Comparison of ENCODE assay signal across 8 cellular contexts in the genomic region with DNA sequence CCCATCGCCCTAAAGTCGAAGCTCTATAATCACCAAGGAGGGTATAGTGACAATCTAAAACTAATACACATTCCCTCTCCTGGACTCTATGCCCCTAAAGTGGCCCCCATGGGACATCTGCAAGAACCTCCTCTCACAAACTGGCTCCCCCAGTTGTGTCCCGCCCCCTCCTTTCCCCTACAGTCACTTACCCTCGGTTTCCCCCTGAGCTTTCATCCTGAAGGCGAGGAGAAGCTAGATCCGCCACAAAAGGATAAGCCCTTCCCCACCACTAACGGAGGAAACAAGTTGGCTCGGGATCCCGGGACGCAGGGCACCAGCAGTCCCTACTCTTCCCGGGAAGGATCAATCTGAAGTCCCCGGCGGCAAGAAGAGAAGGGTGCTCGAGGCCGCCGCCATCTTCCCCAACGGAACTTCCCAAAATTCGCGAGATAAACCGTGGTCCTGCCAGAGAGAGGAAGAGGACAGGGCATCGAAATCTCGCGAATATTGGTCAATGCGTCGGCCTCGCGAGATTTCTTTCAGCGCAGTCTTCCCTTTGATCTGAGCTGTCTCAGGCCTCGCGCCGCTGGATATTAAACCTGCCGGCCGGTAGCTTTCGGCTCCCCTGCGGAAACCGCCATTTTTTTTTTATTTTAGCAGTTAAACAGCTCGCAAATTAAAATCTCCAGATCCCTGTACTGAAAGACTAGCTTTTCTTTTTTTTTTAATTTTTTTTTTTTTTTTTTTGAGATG. TPM values are rescaled to one million over a fixed set of nuclear protein-coding genes. Genes with fewer than 3 reads are reported as not detected.
A peak's percentile ranks its signal among the peaks of the same experiment; 100 is the strongest.
DNase-seq lines count a peak whose midpoint lies in the region; ATAC-seq and TF ChIP-seq lines count a peak whose summit lies in the region.

A gene with protein sequence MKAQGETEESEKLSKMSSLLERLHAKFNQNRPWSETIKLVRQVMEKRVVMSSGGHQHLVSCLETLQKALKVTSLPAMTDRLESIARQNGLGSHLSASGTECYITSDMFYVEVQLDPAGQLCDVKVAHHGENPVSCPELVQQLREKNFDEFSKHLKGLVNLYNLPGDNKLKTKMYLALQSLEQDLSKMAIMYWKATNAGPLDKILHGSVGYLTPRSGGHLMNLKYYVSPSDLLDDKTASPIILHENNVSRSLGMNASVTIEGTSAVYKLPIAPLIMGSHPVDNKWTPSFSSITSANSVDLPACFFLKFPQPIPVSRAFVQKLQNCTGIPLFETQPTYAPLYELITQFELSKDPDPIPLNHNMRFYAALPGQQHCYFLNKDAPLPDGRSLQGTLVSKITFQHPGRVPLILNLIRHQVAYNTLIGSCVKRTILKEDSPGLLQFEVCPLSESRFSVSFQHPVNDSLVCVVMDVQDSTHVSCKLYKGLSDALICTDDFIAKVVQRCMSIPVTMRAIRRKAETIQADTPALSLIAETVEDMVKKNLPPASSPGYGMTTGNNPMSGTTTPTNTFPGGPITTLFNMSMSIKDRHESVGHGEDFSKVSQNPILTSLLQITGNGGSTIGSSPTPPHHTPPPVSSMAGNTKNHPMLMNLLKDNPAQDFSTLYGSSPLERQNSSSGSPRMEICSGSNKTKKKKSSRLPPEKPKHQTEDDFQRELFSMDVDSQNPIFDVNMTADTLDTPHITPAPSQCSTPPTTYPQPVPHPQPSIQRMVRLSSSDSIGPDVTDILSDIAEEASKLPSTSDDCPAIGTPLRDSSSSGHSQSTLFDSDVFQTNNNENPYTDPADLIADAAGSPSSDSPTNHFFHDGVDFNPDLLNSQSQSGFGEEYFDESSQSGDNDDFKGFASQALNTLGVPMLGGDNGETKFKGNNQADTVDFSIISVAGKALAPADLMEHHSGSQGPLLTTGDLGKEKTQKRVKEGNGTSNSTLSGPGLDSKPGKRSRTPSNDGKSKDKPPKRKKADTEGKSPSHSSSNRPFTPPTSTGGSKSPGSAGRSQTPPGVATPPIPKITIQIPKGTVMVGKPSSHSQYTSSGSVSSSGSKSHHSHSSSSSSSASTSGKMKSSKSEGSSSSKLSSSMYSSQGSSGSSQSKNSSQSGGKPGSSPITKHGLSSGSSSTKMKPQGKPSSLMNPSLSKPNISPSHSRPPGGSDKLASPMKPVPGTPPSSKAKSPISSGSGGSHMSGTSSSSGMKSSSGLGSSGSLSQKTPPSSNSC (N-terminal part only) (minus strand): TSS at position 417 of the 735 bp plus-strand sequence. CDS start 201 bp downstream, at position 216.

- peak; percentile 88 for TF ChIP-seq POLR2A in GM19193 (IDR thresholded peaks at IDR 0.05; ENCODE audit: extremely low read depth, insufficient read depth, insufficient read length)

- no peaks in the 10 kb centered on the region for H3K9me3 Mint-ChIP-seq in activated CD4-positive, alpha-beta T cell treated with anti-CD3 and anti-CD28 coated beads for 36 hours (ENCODE audit: low read depth)

- peak; percentile 84 for ATAC-seq in HG03442 (IDR thresholded peaks at IDR 0.05; ENCODE audit: unreplicated experiment)
- ATAC-seq in activated CD4-positive, alpha-beta T cell treated with anti-CD3 and anti-CD28 coated beads for 36 hours = peak; percentile 99

- peak within 1 kb of the TSS; percentile 96 for H3K27ac Mint-ChIP-seq in activated CD4-positive, alpha-beta T cell treated with anti-CD3 and anti-CD28 coated beads for 36 hours

- intact Hi-C loops in activated CD4-positive, alpha-beta T cell treated with anti-CD3 and anti-CD28 coated beads for 36 hours (cut with DNase I, micrococcal nuclease) = loop anchor here (1.0 to 5.0 kb wide), 7 partner anchors 10 to 749 kb away; a partner anchor contains a TSS

- peak within 1 kb of the TSS; percentile 96 for H3K4me3 Mint-ChIP-seq in activated CD4-positive, alpha-beta T cell treated with anti-CD3 and anti-CD28 coated beads for 36 hours

- peak within 1 kb of the TSS; percentile 99 for H3K4me3 ChIP-seq in choroid plexus epithelial cell (ENCODE audit: low read depth, low read length)

- H3K4me1 Mint-ChIP-seq in activated CD4-positive, alpha-beta T cell treated with anti-CD3 and anti-CD28 coated beads for 36 hours = peaks cover 30% of the 10 kb centered on the region

- POLR2A ChIA-PET in activated CD4-positive, alpha-beta T cell treated with anti-CD3 and anti-CD28 coated beads for 36 hours (lab: Charles Lee) = interaction anchor here (0.6 to 5.6 kb wide), 10 partner anchors 9 to 599 kb away, joined by 3 to 96 read pairs (median 5); a partner anchor contains a TSS

- CTCF ChIA-PET in activated CD4-positive, alpha-beta T cell treated with anti-CD3 and anti-CD28 coated beads for 36 hours (lab: Charles Lee) = interaction anchor here (0.6 to 3.8 kb wide), 7 partner anchors 9 to 476 kb away, joined by 3 to 32 read pairs (median 4); a partner anchor contains a TSS

- TF ChIP-seq CTCF in choroid plexus epithelial cell (conservative IDR thresholded peaks at IDR 0.05; ENCODE audit: low read depth, low read length) = no peak

- no peaks in the 10 kb centered on the region for H3K27me3 Mint-ChIP-seq in activated CD4-positive, alpha-beta T cell treated with anti-CD3 and anti-CD28 coated beads for 36 hours

- peaks cover 17% of the 10 kb centered on the region for H3K36me3 Mint-ChIP-seq in activated CD4-positive, alpha-beta T cell treated with anti-CD3 and anti-CD28 coated beads for 36 hours (ENCODE audit: low read depth)

- DNase-seq in AML-193 (lab: John Stamatoyannopoulos, UW) (peak; percentile 99 to 100), NCI-H524 (lab: John Stamatoyannopoulos, UW) (peak; percentile 99), choroid plexus epithelial cell (ENCODE audit: low read depth) (peak; percentile 99), kidney glomerular epithelial cell (lab: John Stamatoyannopoulos, UW) (peak; percentile 96)
- peak; percentile 96 for DNase-seq in activated CD4-positive, alpha-beta T cell treated with anti-CD3 and anti-CD28 coated beads for 36 hours
- DNase-seq in stimulated activated CD4-positive, alpha-beta T cell treated with anti-CD3 and anti-CD28 coated beads, Interleukin-1b, Interleukin-23, amount 100 ng/mL, for 1 hour (ENCODE audit: low read depth in 2 of 2) = peak; percentile 64 to 76

RNA-seq across cellular contexts. Expression of the gene that starts here (rescaled TPM):
- 10 to 100 TPM; 66.1 to 76.1 TPM for total RNA-seq in activated CD4-positive, alpha-beta T cell treated with anti-CD3 and anti-CD28 coated beads for 36 hours

Comparison
In these comparisons a context has a peak if more than half of its experiments do, and no peak if none do; other contexts are left out.
1. Peak in every context shown above with its lines: DNase-seq, ATAC-seq and H3K4me3 ChIP-seq.